In the genomic region with DNA sequence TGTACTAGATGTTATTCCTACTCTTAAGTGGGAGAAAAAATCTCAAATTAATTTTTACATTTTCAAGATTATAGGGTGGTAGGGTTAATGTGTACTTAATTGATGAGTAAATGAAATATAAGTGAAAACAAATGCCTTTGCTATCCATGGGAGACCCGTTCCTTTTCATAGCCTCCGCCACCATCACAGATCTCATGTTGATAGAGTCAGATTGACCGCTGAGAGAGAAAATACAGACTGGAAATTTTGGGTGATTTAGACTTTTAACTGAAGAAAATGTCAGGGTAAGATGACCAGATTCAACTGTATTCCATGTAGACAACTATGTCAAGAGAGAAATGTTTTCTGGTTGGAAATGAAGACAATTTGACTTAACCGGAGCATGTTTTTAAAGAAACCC, we compare ENCODE assay signal across 33 cellular contexts.
"Had no signal": no experiment of that assay in that cellular context is flagged by ENCODE, and none has a peak within 500 bp of the region (broad histone marks: within the 10 kb centered on the region; RNA-seq: fewer than 3 reads in every experiment).

No MANE protein-coding gene starts in this region.

- H3K4me3 Mint-ChIP-seq: activated B cell treated with CpG ODN at 0.5 μM for 24 hours; activated CD8-positive, alpha-beta memory T cell treated with anti-CD3 and anti-CD28 coated beads, Interleukin-2, amount 10 ng/mL, durations not matched to agents 7 days and 5 days; activated CD8-positive, alpha-beta T cell treated with anti-CD3 and anti-CD28 coated beads for 36 hours; activated naive CD4-positive, alpha-beta T cell treated with anti-CD3 and anti-CD28 coated beads for 36 hours; activated naive CD4-positive, alpha-beta T cell treated with anti-CD3 and anti-CD28 coated beads, Interleukin-2, amount 50 U/mL, for 24 hours; activated naive CD8-positive, alpha-beta T cell treated with anti-CD3 and anti-CD28 coated beads for 36 hours; activated naive CD8-positive, alpha-beta T cell treated with anti-CD3 and anti-CD28 coated beads, Interleukin-2, amount 50 U/mL, for 24 hours; activated T-helper 1 cell treated with anti-CD3 and anti-CD28 coated beads, Interleukin-12 subunit alpha, Interleukin-12 subunit beta, Interleukin-2, Interleukin-4 antibody, amounts not matched to agents 30 ng/mL and 10 ng/mL and 1 ng/mL, durations not matched to agents 14 hours and 24 hours and 36 hours; T-helper 1 cell treated with Interleukin-12 subunit alpha and Interleukin-12 subunit beta and Interleukin-4 antibody, amounts not matched to agents 30 μg/mL and 1 μg/mL, for 36 hours had no signal

- ATAC-seq: activated CD4-positive, CD25-positive, alpha-beta regulatory T cell treated with anti-CD3 and anti-CD28 coated beads, Interleukin-2, amount 50 U/mL, for 24 hours; activated CD8-positive, alpha-beta memory T cell treated with anti-CD3 and anti-CD28 coated beads, Interleukin-2, amount 10 ng/mL, durations not matched to agents 7 days and 5 days; activated CD8-positive, alpha-beta T cell treated with anti-CD3 and anti-CD28 coated beads for 36 hours; activated naive CD8-positive, alpha-beta T cell treated with anti-CD3 and anti-CD28 coated beads, Interleukin-2, amount 50 U/mL, for 24 hours; body of pancreas; gastroesophageal sphincter had no signal

- H3K36me3 Mint-ChIP-seq: activated CD8-positive, alpha-beta memory T cell treated with anti-CD3 and anti-CD28 coated beads, Interleukin-2, amount 10 ng/mL, durations not matched to agents 7 days and 5 days; activated naive CD4-positive, alpha-beta T cell treated with anti-CD3 and anti-CD28 coated beads, Interleukin-2, amount 50 U/mL, for 24 hours; activated naive CD8-positive, alpha-beta T cell treated with anti-CD3 and anti-CD28 coated beads for 36 hours had no signal

- H3K9me3 Mint-ChIP-seq: activated B cell treated with CpG ODN at 0.5 μM for 24 hours; activated CD8-positive, alpha-beta T cell treated with anti-CD3 and anti-CD28 coated beads for 36 hours; activated naive CD4-positive, alpha-beta T cell treated with anti-CD3 and anti-CD28 coated beads for 36 hours; activated naive CD4-positive, alpha-beta T cell treated with anti-CD3 and anti-CD28 coated beads, Interleukin-2, amount 50 U/mL, for 24 hours; activated naive CD8-positive, alpha-beta T cell treated with anti-CD3 and anti-CD28 coated beads for 36 hours; activated naive CD8-positive, alpha-beta T cell treated with anti-CD3 and anti-CD28 coated beads, Interleukin-2, amount 50 U/mL, for 24 hours; activated T-helper 1 cell treated with anti-CD3 and anti-CD28 coated beads, Interleukin-12 subunit alpha, Interleukin-12 subunit beta, Interleukin-2, Interleukin-4 antibody, amounts not matched to agents 30 ng/mL and 10 ng/mL and 1 ng/mL, durations not matched to agents 14 hours and 24 hours and 36 hours; activated T-helper 2 cell treated with anti-CD3 and anti-CD28 coated beads, Interferon-gamma antibody, Interleukin-2, Interleukin-4, amounts not matched to agents 10 μg/mL and 5 μg/mL and 100 μg/mL, durations not matched to agents 14 hours and 24 hours and 36 hours; T-helper 1 cell treated with Interleukin-12 subunit alpha and Interleukin-12 subunit beta and Interleukin-4 antibody, amounts not matched to agents 30 μg/mL and 1 μg/mL, for 36 hours had no signal

- H3K4me1 ChIP-seq: body of pancreas had no signal

- H3K27ac ChIP-seq: adrenal gland, body of pancreas, epithelial cell of prostate, esophagus squamous epithelium, gastroesophageal sphincter, WERI-Rb-1 had no signal

- H3K27ac Mint-ChIP-seq: activated B cell treated with CpG ODN at 0.5 μM for 24 hours; activated CD8-positive, alpha-beta memory T cell treated with anti-CD3 and anti-CD28 coated beads, Interleukin-2, amount 10 ng/mL, durations not matched to agents 7 days and 5 days; activated CD8-positive, alpha-beta T cell treated with anti-CD3 and anti-CD28 coated beads for 36 hours; activated naive CD4-positive, alpha-beta T cell treated with anti-CD3 and anti-CD28 coated beads for 36 hours; activated naive CD4-positive, alpha-beta T cell treated with anti-CD3 and anti-CD28 coated beads, Interleukin-2, amount 50 U/mL, for 24 hours; activated naive CD8-positive, alpha-beta T cell treated with anti-CD3 and anti-CD28 coated beads for 36 hours; activated naive CD8-positive, alpha-beta T cell treated with anti-CD3 and anti-CD28 coated beads, Interleukin-2, amount 50 U/mL, for 24 hours; activated T-helper 1 cell treated with anti-CD3 and anti-CD28 coated beads, Interleukin-12 subunit alpha, Interleukin-12 subunit beta, Interleukin-2, Interleukin-4 antibody, amounts not matched to agents 30 ng/mL and 10 ng/mL and 1 ng/mL, durations not matched to agents 14 hours and 24 hours and 36 hours; activated T-helper 2 cell treated with anti-CD3 and anti-CD28 coated beads, Interferon-gamma antibody, Interleukin-2, Interleukin-4, amounts not matched to agents 10 μg/mL and 5 μg/mL and 100 μg/mL, durations not matched to agents 14 hours and 24 hours and 36 hours; T-helper 1 cell treated with Interleukin-12 subunit alpha and Interleukin-12 subunit beta and Interleukin-4 antibody, amounts not matched to agents 30 μg/mL and 1 μg/mL, for 36 hours had no signal

- DNase-seq: activated B cell treated with CpG ODN at 0.5 μM for 24 hours; activated CD4-positive, alpha-beta T cell treated with anti-CD3 and anti-CD28 coated beads for 48 hours; activated CD4-positive, alpha-beta T cell treated with anti-CD3 and anti-CD28 coated beads, Interleukin-2, amount 50 U/mL, for 1 hour; activated CD4-positive, alpha-beta T cell treated with anti-CD3 and anti-CD28 coated beads, Interleukin-2, amount 50 U/mL, for 48 hours; activated CD8-positive, alpha-beta memory T cell treated with anti-CD3 and anti-CD28 coated beads, Interleukin-2, amount 10 ng/mL, durations not matched to agents 7 days and 5 days; activated CD8-positive, alpha-beta memory T cell treated with anti-CD3 and anti-CD28 coated beads, Interleukin-2, amount 50 U/mL, for 4 hours; activated CD8-positive, alpha-beta T cell treated with anti-CD3 and anti-CD28 coated beads for 36 hours; activated effector memory CD4-positive, alpha-beta T cell treated with anti-CD3 and anti-CD28 coated beads, Interleukin-2, amount 50 U/mL, for 16 hours; activated naive CD4-positive, alpha-beta T cell treated with anti-CD3 and anti-CD28 coated beads for 36 hours; activated naive CD8-positive, alpha-beta T cell treated with anti-CD3 and anti-CD28 coated beads for 36 hours; activated naive CD8-positive, alpha-beta T cell treated with anti-CD3 and anti-CD28 coated beads, Interleukin-2, amount 50 U/mL, for 24 hours; activated T-cell treated with anti-CD3 and anti-CD28 coated beads, Interleukin-2, amount 50 U/mL, for 1 hour; activated T-cell treated with anti-CD3 and anti-CD28 coated beads, Interleukin-2, amount 50 U/mL, for 48 hours; amygdala; aorta; body of pancreas; caudate nucleus; cortex of kidney; dermis blood vessel endothelial cell; effector CD4-positive, alpha-beta T cell; esophagus squamous epithelium; foreskin melanocyte; head of caudate nucleus; T-helper 9 cell; WERI-Rb-1 had no signal

- H3K27me3 Mint-ChIP-seq: activated B cell treated with CpG ODN at 0.5 μM for 24 hours; activated CD8-positive, alpha-beta memory T cell treated with anti-CD3 and anti-CD28 coated beads, Interleukin-2, amount 10 ng/mL, durations not matched to agents 7 days and 5 days; activated CD8-positive, alpha-beta T cell treated with anti-CD3 and anti-CD28 coated beads for 36 hours; activated naive CD4-positive, alpha-beta T cell treated with anti-CD3 and anti-CD28 coated beads, Interleukin-2, amount 50 U/mL, for 24 hours; activated naive CD8-positive, alpha-beta T cell treated with anti-CD3 and anti-CD28 coated beads for 36 hours; activated naive CD8-positive, alpha-beta T cell treated with anti-CD3 and anti-CD28 coated beads, Interleukin-2, amount 50 U/mL, for 24 hours had no signal

- H3K4me1 Mint-ChIP-seq: activated CD8-positive, alpha-beta memory T cell treated with anti-CD3 and anti-CD28 coated beads, Interleukin-2, amount 10 ng/mL, durations not matched to agents 7 days and 5 days; activated naive CD4-positive, alpha-beta T cell treated with anti-CD3 and anti-CD28 coated beads, Interleukin-2, amount 50 U/mL, for 24 hours; activated naive CD8-positive, alpha-beta T cell treated with anti-CD3 and anti-CD28 coated beads for 36 hours; activated naive CD8-positive, alpha-beta T cell treated with anti-CD3 and anti-CD28 coated beads, Interleukin-2, amount 50 U/mL, for 24 hours had no signal

- H3K27me3 ChIP-seq: adrenal gland, body of pancreas, esophagus squamous epithelium, gastroesophageal sphincter had no signal

- H3K4me3 ChIP-seq: adrenal gland, body of pancreas, esophagus squamous epithelium, gastroesophageal sphincter had no signal

- H3K36me3 ChIP-seq: adrenal gland, esophagus squamous epithelium, gastroesophageal sphincter, WERI-Rb-1 had no signal

- H3K9me3 ChIP-seq: adrenal gland, body of pancreas, esophagus squamous epithelium, gastroesophageal sphincter had no signal
